27 cellular contexts compared by ENCODE assay signal in genomic region chr2:181605889-181606837, GRCh38. TPM values are rescaled to one million over a fixed set of nuclear protein-coding genes. Genes with fewer than 3 reads are reported as not detected.
"Had no signal": no experiment of that assay in that cellular context is flagged by ENCODE, and none has a peak within 500 bp of the region (broad histone marks: within the 10 kb centered on the region; RNA-seq: fewer than 3 reads in every experiment).

No MANE protein-coding gene starts in this region.

- H3K4me1 Mint-ChIP-seq: natural killer cell, neural crest cell had no signal

- DNase-seq: effector memory CD4-positive, alpha-beta T cell; heart right ventricle; hypothalamus; kidney glomerular epithelial cell; natural killer cell; posterior cingulate gyrus; sigmoid colon; stimulated activated CD4-positive, alpha-beta T cell treated with anti-CD3 and anti-CD28 coated beads, Interleukin-2, amount 100 ng/mL, for 24 hours; stimulated activated CD4-positive, alpha-beta T cell treated with anti-CD3 and anti-CD28 coated beads, Interleukin-4, amount 100 ng/mL, for 4 hours; stimulated activated naive B cell treated with anti-CD40 and anti-IgM and Interleukin-4, amounts not matched to agents 10 μg/mL and 1 μg/mL and 100 μg/mL, for 72 hours; stimulated activated naive CD8-positive, alpha-beta T cell treated with anti-CD3 and anti-CD28 coated beads, Interleukin-15, amount 100 ng/mL, for 72 hours; testis; upper lobe of right lung had no signal

- ATAC-seq: esophagus mucosa; heart right ventricle; natural killer cell; stimulated activated naive B cell treated with anti-CD40 and anti-IgM and Interleukin-4, amounts not matched to agents 10 μg/mL and 1 μg/mL and 100 μg/mL, for 72 hours; stimulated activated naive CD8-positive, alpha-beta T cell treated with anti-CD3 and anti-CD28 coated beads, Interleukin-15, amount 100 ng/mL, for 72 hours; upper lobe of right lung had no signal

- H3K36me3 Mint-ChIP-seq: natural killer cell had no signal

- H3K27me3 Mint-ChIP-seq: stimulated activated naive CD8-positive, alpha-beta T cell treated with anti-CD3 and anti-CD28 coated beads, Interleukin-15, amount 100 ng/mL, for 72 hours had no signal

- H3K4me3 Mint-ChIP-seq: natural killer cell; neural crest cell; stimulated activated naive B cell treated with anti-CD40 and anti-IgM and Interleukin-4, amounts not matched to agents 10 μg/mL and 1 μg/mL and 100 μg/mL, for 72 hours; stimulated activated naive CD8-positive, alpha-beta T cell treated with anti-CD3 and anti-CD28 coated beads, Interleukin-15, amount 100 ng/mL, for 72 hours had no signal

- FAIRE-seq: endometrium, frontal cortex, islet of Langerhans had no signal

- H3K27ac Mint-ChIP-seq: stimulated activated naive B cell treated with anti-CD40 and anti-IgM and Interleukin-4, amounts not matched to agents 10 μg/mL and 1 μg/mL and 100 μg/mL, for 72 hours; stimulated activated naive CD8-positive, alpha-beta T cell treated with anti-CD3 and anti-CD28 coated beads, Interleukin-15, amount 100 ng/mL, for 72 hours had no signal

- H3K9me3 Mint-ChIP-seq: natural killer cell had no signal

RNA-seq across cellular contexts. Expression of gene CERKL, which starts 50.7 kb away (rescaled TPM):
- total RNA-seq: esophagus mucosa, glomerular endothelial cell, heart right ventricle, lung microvascular endothelial cell, mesenteric fat pad, natural killer cell, osteocyte, pulmonary artery endothelial cell, sigmoid colon, subcutaneous adipose tissue, tibial nerve, vagina had no signal
- polyA plus RNA-seq: fibroblast of lung, heart right ventricle had no signal
